ENCODE assay signal across 24 cellular contexts in the genomic region with DNA sequence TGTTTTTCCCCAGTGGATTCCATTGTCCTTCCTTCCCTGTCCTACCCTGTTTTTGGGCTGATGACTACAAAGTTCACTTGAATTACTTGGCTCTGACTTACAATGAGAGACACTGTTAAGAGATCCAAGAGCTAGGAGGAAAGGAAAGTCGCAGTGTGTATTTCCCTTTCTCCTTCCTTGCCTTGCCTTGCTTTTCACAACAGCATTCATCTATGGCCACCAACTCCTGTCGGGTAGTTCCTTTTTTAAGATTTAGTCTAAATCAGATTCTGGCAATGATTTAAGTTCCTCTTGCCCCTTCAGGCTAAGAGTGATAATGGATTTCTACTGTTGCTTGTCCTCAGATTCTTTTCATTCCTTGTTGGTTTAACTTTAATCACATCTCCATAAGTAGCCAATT.
A peak's percentile ranks its signal among the peaks of the same experiment; 100 is the strongest.
DNase-seq lines count a peak whose midpoint lies in the region; ATAC-seq and TF ChIP-seq lines count a peak whose summit lies in the region.
"Had no signal": no experiment of that assay in that cellular context is flagged by ENCODE, and none has a peak within 500 bp of the region (broad histone marks: within the 10 kb centered on the region; RNA-seq: fewer than 3 reads in every experiment).

No MANE protein-coding gene starts in this region.

- H3K27me3 Mint-ChIP-seq in activated CD8-positive, alpha-beta T cell treated with anti-CD3 and anti-CD28 coated beads, Interleukin-2, amount 10 ng/mL, durations not matched to agents 7 days and 5 days (ENCODE audit: low read depth), result no peaks in the 10 kb centered on the region
- H3K27me3 Mint-ChIP-seq in activated CD8-positive, alpha-beta T cell treated with anti-CD3 and anti-CD28 coated beads for 36 hours, result no peaks in the 10 kb centered on the region
- H3K27me3 Mint-ChIP-seq in endothelial cell (ENCODE audit: unreplicated experiment), result peaks cover 2% of the 10 kb centered on the region
- H3K27me3 Mint-ChIP-seq: activated CD4-positive, alpha-beta memory T cell treated with anti-CD3 and anti-CD28 coated beads for 36 hours; activated naive CD8-positive, alpha-beta T cell; naive B cell; T-cell had no signal

- peak overlapping the region; percentile 37 for H3K27ac Mint-ChIP-seq in activated CD8-positive, alpha-beta T cell treated with anti-CD3 and anti-CD28 coated beads, Interleukin-2, amount 10 ng/mL, durations not matched to agents 7 days and 5 days
- no peak overlapping the region for H3K27ac Mint-ChIP-seq in activated CD8-positive, alpha-beta T cell treated with anti-CD3 and anti-CD28 coated beads for 36 hours
- H3K27ac Mint-ChIP-seq in endothelial cell (ENCODE audit: unreplicated experiment), result peak overlapping the region; percentile 50
- H3K27ac Mint-ChIP-seq: activated CD4-positive, alpha-beta memory T cell treated with anti-CD3 and anti-CD28 coated beads for 36 hours; activated naive CD8-positive, alpha-beta T cell had no signal

- WGBS in gastroesophageal sphincter (ENCODE audit: low coverage in 1 of 2), 2 donors, result 88 to 91% methylated on average over 2 of the region's 2 CpGs

- peaks cover 15% of the 10 kb centered on the region for H3K9me3 Mint-ChIP-seq in activated CD8-positive, alpha-beta T cell treated with anti-CD3 and anti-CD28 coated beads, Interleukin-2, amount 10 ng/mL, durations not matched to agents 7 days and 5 days (ENCODE audit: insufficient read depth)
- H3K9me3 Mint-ChIP-seq in activated CD8-positive, alpha-beta T cell treated with anti-CD3 and anti-CD28 coated beads for 36 hours, result peaks cover 3% of the 10 kb centered on the region
- peaks cover 5% of the 10 kb centered on the region for H3K9me3 Mint-ChIP-seq in endothelial cell (ENCODE audit: unreplicated experiment)

- TF ChIP-seq CTCF in activated CD8-positive, alpha-beta T cell treated with anti-CD3 and anti-CD28 coated beads for 36 hours (IDR thresholded peaks at IDR 0.05), result no peak
- TF ChIP-seq CTCF in endothelial cell (IDR thresholded peaks at IDR 0.05; ENCODE audit: unreplicated experiment) (no peak), gastroesophageal sphincter (IDR thresholded peaks at IDR 0.05) (no peak)

- CTCF ChIA-PET in activated CD8-positive, alpha-beta T cell treated with anti-CD3 and anti-CD28 coated beads, Interleukin-2, amount 10 ng/mL, durations not matched to agents 7 days and 5 days (lab: Charles Lee), result interaction anchor here (0.8 to 1.5 kb wide), 4 partner anchors 9 to 77 kb away, joined by 3 to 4 read pairs (median 3); no protein-coding TSS in a partner anchor
- CTCF ChIA-PET in activated CD8-positive, alpha-beta T cell treated with anti-CD3 and anti-CD28 coated beads for 36 hours (lab: Charles Lee), result interaction anchor here (0.6 to 2.8 kb wide), 9 partner anchors 11 to 144 kb away, joined by 3 to 13 read pairs (median 3); no protein-coding TSS in a partner anchor

- peaks cover 0 to 35% of the 10 kb centered on the region in 2 donors for H3K36me3 ChIP-seq in gastroesophageal sphincter
- H3K36me3 ChIP-seq: colonic mucosa had no signal

- intact Hi-C loops in activated CD8-positive, alpha-beta T cell treated with anti-CD3 and anti-CD28 coated beads for 36 hours (cut with micrococcal nuclease), result no loop called here
- intact Hi-C loops in sciatic nerve (cut with DNase I), result no loop called here

- DNase-seq in activated CD8-positive, alpha-beta T cell treated with anti-CD3 and anti-CD28 coated beads, Interleukin-2, amount 10 ng/mL, durations not matched to agents 7 days and 5 days, result no peak
- no peak for DNase-seq in activated CD8-positive, alpha-beta T cell treated with anti-CD3 and anti-CD28 coated beads for 36 hours
- peak; percentile 37 for DNase-seq in MV-4-11 (lab: John Stamatoyannopoulos, UW)
- DNase-seq in endothelial cell (ENCODE audit: low spot score), result no peak
- no peak for DNase-seq in sciatic nerve (ENCODE audit: low spot score)
- no peak for DNase-seq in DMS53 treated with DMSO at 0.1 percent for 48 hours (lab: John Stamatoyannopoulos, UW; ENCODE audit: unreplicated experiment)
- DNase-seq in hepatic stellate cell (ENCODE audit: low spot score), result no peak
- DNase-seq: activated CD4-positive, alpha-beta memory T cell treated with anti-CD3 and anti-CD28 coated beads for 36 hours; body of pancreas; colonic mucosa; DMS79; hippocampal formation; islet precursor cell; naive B cell; NCI-H1417; NCI-H526; posterior cingulate gyrus; stimulated activated CD4-positive, alpha-beta T cell treated with anti-CD3 and anti-CD28 coated beads, Interleukin-4, amount 100 ng/mL, for 4 hours; T-cell; WERI-Rb-1 had no signal

- peaks cover 45% of the 10 kb centered on the region for H3K36me3 Mint-ChIP-seq in activated CD8-positive, alpha-beta T cell treated with anti-CD3 and anti-CD28 coated beads, Interleukin-2, amount 10 ng/mL, durations not matched to agents 7 days and 5 days (ENCODE audit: low read depth)
- H3K36me3 Mint-ChIP-seq in activated CD8-positive, alpha-beta T cell treated with anti-CD3 and anti-CD28 coated beads for 36 hours (ENCODE audit: low read depth), result peaks cover 30% of the 10 kb centered on the region
- H3K36me3 Mint-ChIP-seq in endothelial cell (ENCODE audit: low read depth, unreplicated experiment), result peaks cover 44% of the 10 kb centered on the region

- H3K4me1 Mint-ChIP-seq in activated CD8-positive, alpha-beta T cell treated with anti-CD3 and anti-CD28 coated beads, Interleukin-2, amount 10 ng/mL, durations not matched to agents 7 days and 5 days (ENCODE audit: low read depth), result peaks cover 18% of the 10 kb centered on the region
- peaks cover 13% of the 10 kb centered on the region for H3K4me1 Mint-ChIP-seq in activated CD8-positive, alpha-beta T cell treated with anti-CD3 and anti-CD28 coated beads for 36 hours (ENCODE audit: low read depth)
- H3K4me1 Mint-ChIP-seq in endothelial cell (ENCODE audit: unreplicated experiment), result peaks cover 20% of the 10 kb centered on the region

- no peaks in the 10 kb centered on the region for H3K9me3 ChIP-seq in gastroesophageal sphincter
- H3K9me3 ChIP-seq: body of pancreas, colonic mucosa had no signal

- H3K4me3 Mint-ChIP-seq in activated CD8-positive, alpha-beta T cell treated with anti-CD3 and anti-CD28 coated beads, Interleukin-2, amount 10 ng/mL, durations not matched to agents 7 days and 5 days, result no peak overlapping the region
- no peak overlapping the region for H3K4me3 Mint-ChIP-seq in activated CD8-positive, alpha-beta T cell treated with anti-CD3 and anti-CD28 coated beads for 36 hours
- peak overlapping the region; percentile 29 for H3K4me3 Mint-ChIP-seq in endothelial cell (ENCODE audit: unreplicated experiment)
- H3K4me3 Mint-ChIP-seq: activated CD4-positive, alpha-beta memory T cell treated with anti-CD3 and anti-CD28 coated beads for 36 hours; activated naive CD8-positive, alpha-beta T cell; naive B cell; T-cell had no signal

- TF ChIP-seq POLR2A in gastroesophageal sphincter (IDR thresholded peaks at IDR 0.05), result no peak

- H3K4me3 ChIP-seq in gastroesophageal sphincter, result no peak overlapping the region
- H3K4me3 ChIP-seq: body of pancreas, colonic mucosa, lung had no signal

- POLR2A ChIA-PET in activated CD8-positive, alpha-beta T cell treated with anti-CD3 and anti-CD28 coated beads, Interleukin-2, amount 10 ng/mL, durations not matched to agents 7 days and 5 days (lab: Charles Lee), result no interaction called here
- POLR2A ChIA-PET in activated CD8-positive, alpha-beta T cell treated with anti-CD3 and anti-CD28 coated beads for 36 hours (lab: Charles Lee), result interaction anchor here (0.7 kb wide), 1 partner anchor 21 kb away, joined by 3 read pairs; no protein-coding TSS in a partner anchor

- H3K27ac ChIP-seq in gastroesophageal sphincter, result no peak overlapping the region
- H3K27ac ChIP-seq: body of pancreas, C4-2B, colonic mucosa, WERI-Rb-1 had no signal

- TF ChIP-seq EP300 in gastroesophageal sphincter (IDR thresholded peaks at IDR 0.05), result no peak

- no peaks in the 10 kb centered on the region for H3K27me3 ChIP-seq in gastroesophageal sphincter
- H3K27me3 ChIP-seq: body of pancreas, colonic mucosa had no signal

- ATAC-seq in activated CD8-positive, alpha-beta T cell treated with anti-CD3 and anti-CD28 coated beads, Interleukin-2, amount 10 ng/mL, durations not matched to agents 7 days and 5 days, result no peak
- ATAC-seq in activated CD8-positive, alpha-beta T cell treated with anti-CD3 and anti-CD28 coated beads for 36 hours, result no peak
- ATAC-seq in sciatic nerve (peak; percentile 22), gastroesophageal sphincter (no peak)
- ATAC-seq: body of pancreas, T-cell had no signal

- H3K4me1 ChIP-seq in gastroesophageal sphincter, result peaks cover 0 to 4% (median 0%) of the 10 kb centered on the region in 3 donors
- H3K4me1 ChIP-seq: body of pancreas, colonic mucosa had no signal
